8 cellular contexts compared by ENCODE assay signal in the genomic region with DNA sequence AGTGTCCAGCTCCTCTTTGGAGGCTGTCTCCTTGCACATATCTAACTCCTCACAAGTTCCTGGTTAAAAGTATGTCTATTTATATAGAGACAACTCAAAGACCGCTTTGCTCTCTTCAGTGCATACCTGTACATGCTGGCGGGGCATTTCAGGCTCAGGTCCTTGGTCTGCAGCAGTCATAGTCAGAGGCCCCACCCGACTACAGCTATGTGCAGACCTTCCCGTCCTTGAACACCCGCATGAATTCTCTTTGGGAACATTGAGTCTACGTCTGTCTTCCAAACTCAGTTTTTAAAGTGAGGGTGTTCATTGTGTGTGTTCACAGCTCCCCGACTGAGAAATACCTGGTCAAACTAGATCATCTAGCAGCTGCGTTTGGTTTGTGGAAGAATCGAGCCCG. TPM values are rescaled to one million over a fixed set of nuclear protein-coding genes. Genes with fewer than 3 reads are reported as not detected.
DNase-seq lines count a peak whose midpoint lies in the region; ATAC-seq and TF ChIP-seq lines count a peak whose summit lies in the region.

No MANE protein-coding gene starts in this region.

- H3K27ac ChIP-seq in Peyer's patch (no peak overlapping the region), trophoblast cell (ENCODE audit: low read depth, low read length) (no peak overlapping the region)

- H3K4ac ChIP-seq in trophoblast cell (ENCODE audit: low read depth, low read length), result no peak overlapping the region

- no peak overlapping the region for H4K12ac ChIP-seq in trophoblast cell (ENCODE audit: low read depth, low read length)

- no peak for ATAC-seq in HG02798 (IDR thresholded peaks at IDR 0.05; ENCODE audit: poor library complexity, unreplicated experiment)

- H3K4me2 ChIP-seq in trophoblast cell (ENCODE audit: low read length), result peak overlapping the region; percentile 92

- H3K23ac ChIP-seq in trophoblast cell (ENCODE audit: low read length), result no peak overlapping the region

- H3K4me3 ChIP-seq in GM06990 (replicated peaks; ENCODE audit: low read depth, low read length), result peak overlapping the region; percentile 25; the same call in 1 of the 2 replicates
- peak overlapping the region in 3 of 4 donors; percentile 67 to 81 (median 79) for H3K4me3 ChIP-seq in Peyer's patch
- H3K4me3 ChIP-seq in epithelial cell of proximal tubule (ENCODE audit: low read depth, low read length), result peak overlapping the region; percentile 62
- H3K4me3 ChIP-seq in trophoblast cell (ENCODE audit: low read depth, low read length), result no peak overlapping the region

- H3K27me3 ChIP-seq in GM06990 (replicated peaks; ENCODE audit: control insufficient read depth, insufficient read depth, low read length) (no peaks in the 10 kb centered on the region), Peyer's patch (no peaks in the 10 kb centered on the region), trophoblast cell (ENCODE audit: insufficient read depth, low read length) (no peaks in the 10 kb centered on the region)

- no peak overlapping the region for H2AK5ac ChIP-seq in trophoblast cell (ENCODE audit: low read length)

- no peak overlapping the region for H2BK12ac ChIP-seq in trophoblast cell (ENCODE audit: low read length)

- H3K9me3 ChIP-seq in Peyer's patch (no peaks in the 10 kb centered on the region), trophoblast cell (ENCODE audit: insufficient read depth, low read depth, low read length) (no peaks in the 10 kb centered on the region)

- H3K14ac ChIP-seq in trophoblast cell (ENCODE audit: low read length), result no peak overlapping the region

- H2BK5ac ChIP-seq in trophoblast cell (ENCODE audit: low read depth, low read length, poor library complexity), result no peak overlapping the region

- peaks cover 21% of the 10 kb centered on the region for H3K79me1 ChIP-seq in trophoblast cell (ENCODE audit: low read length)

- no peaks in the 10 kb centered on the region for H3K79me2 ChIP-seq in trophoblast cell (ENCODE audit: control insufficient read depth, insufficient read depth, low read length, poor library complexity)

- H4K8ac ChIP-seq in trophoblast cell (ENCODE audit: low read depth, low read length), result no peak overlapping the region

- peak overlapping the region; percentile 35 for H3K18ac ChIP-seq in trophoblast cell (ENCODE audit: low read length)

- no peak overlapping the region for H3K9ac ChIP-seq in trophoblast cell (ENCODE audit: low read length)

- WGBS in trophoblast cell (ENCODE audit: extremely low coverage, insufficient coverage, insufficient read length), result no CpG with 5 or more reads among the region's 10 CpGs

- H2AFZ ChIP-seq in trophoblast cell (ENCODE audit: insufficient read depth, low read length, poor library complexity), result no peak overlapping the region

- H2BK120ac ChIP-seq in trophoblast cell (ENCODE audit: insufficient read depth, low read length, poor library complexity), result no peak overlapping the region

- no peak for TF ChIP-seq POLR2A in Peyer's patch (IDR thresholded peaks at IDR 0.05)

- DNase-seq in GM06990 (ENCODE audit: extremely low read depth, insufficient read length) (no peak), Peyer's patch (no peak), epithelial cell of proximal tubule (ENCODE audit: low read depth) (no peak), trophoblast cell (peak; percentile 64 to 71), DMS79 (lab: John Stamatoyannopoulos, UW) (no peak), NCI-H748 treated with DMSO at 0.1 percent for 48 hours (lab: John Stamatoyannopoulos, UW) (no peak), NCI-H510A (lab: John Stamatoyannopoulos, UW) (no peak)

- TF ChIP-seq CTCF in GM06990 (IDR thresholded peaks at IDR 0.05; ENCODE audit: insufficient read depth, low read length, poor library complexity, severe bottlenecking), result no peak
- no peak for TF ChIP-seq CTCF in Peyer's patch (IDR thresholded peaks at IDR 0.05)
- no peak for TF ChIP-seq CTCF in epithelial cell of proximal tubule (conservative IDR thresholded peaks at IDR 0.05; ENCODE audit: low read depth, low read length)

- H3K4me1 ChIP-seq in Peyer's patch (peaks cover 0 to 43% (median 0%) of the 10 kb centered on the region in 4 donors), trophoblast cell (ENCODE audit: control insufficient read depth in 1 of 2, insufficient read depth in 2 of 2, low read length in 2 of 2) (peaks cover 21 to 30% of the 10 kb centered on the region in 2 experiments)

- H3K36me3 ChIP-seq in GM06990 (ENCODE audit: control insufficient read depth, insufficient read depth, low read length) (no peaks in the 10 kb centered on the region), Peyer's patch (no peaks in the 10 kb centered on the region), trophoblast cell (ENCODE audit: control insufficient read depth in 1 of 2, insufficient read depth in 2 of 2, low read length in 2 of 2) (no peaks in the 10 kb centered on the region)

- H4K91ac ChIP-seq in trophoblast cell (ENCODE audit: low read depth, low read length), result no peak overlapping the region

RNA-seq across cellular contexts. Expression of a gene that starts 4.2 kb away (rescaled TPM):
- total RNA-seq in Peyer's patch, result 10 to 100 TPM; 19.8 to 32.2 (median 26.0) TPM
- total RNA-seq in epithelial cell of proximal tubule, result 21.3 and 24.3 TPM in 2 replicates
- 5.9 and 6.1 TPM in 2 replicates for polyA plus RNA-seq in trophoblast cell (2013)

Comparison
In these comparisons a context has a peak if more than half of its experiments do, and no peak if none do; other contexts are left out.
1. DNase-seq: peak in trophoblast cell (2 of 2); none in GM06990 (single experiment), Peyer's patch (0 of 3), epithelial cell of proximal tubule (single experiment), DMS79 (single experiment), NCI-H748 treated with DMSO at 0.1 percent for 48 hours (single experiment) and NCI-H510A (single experiment).